Comparison of ENCODE assay signal across 8 cellular contexts in the genomic region with DNA sequence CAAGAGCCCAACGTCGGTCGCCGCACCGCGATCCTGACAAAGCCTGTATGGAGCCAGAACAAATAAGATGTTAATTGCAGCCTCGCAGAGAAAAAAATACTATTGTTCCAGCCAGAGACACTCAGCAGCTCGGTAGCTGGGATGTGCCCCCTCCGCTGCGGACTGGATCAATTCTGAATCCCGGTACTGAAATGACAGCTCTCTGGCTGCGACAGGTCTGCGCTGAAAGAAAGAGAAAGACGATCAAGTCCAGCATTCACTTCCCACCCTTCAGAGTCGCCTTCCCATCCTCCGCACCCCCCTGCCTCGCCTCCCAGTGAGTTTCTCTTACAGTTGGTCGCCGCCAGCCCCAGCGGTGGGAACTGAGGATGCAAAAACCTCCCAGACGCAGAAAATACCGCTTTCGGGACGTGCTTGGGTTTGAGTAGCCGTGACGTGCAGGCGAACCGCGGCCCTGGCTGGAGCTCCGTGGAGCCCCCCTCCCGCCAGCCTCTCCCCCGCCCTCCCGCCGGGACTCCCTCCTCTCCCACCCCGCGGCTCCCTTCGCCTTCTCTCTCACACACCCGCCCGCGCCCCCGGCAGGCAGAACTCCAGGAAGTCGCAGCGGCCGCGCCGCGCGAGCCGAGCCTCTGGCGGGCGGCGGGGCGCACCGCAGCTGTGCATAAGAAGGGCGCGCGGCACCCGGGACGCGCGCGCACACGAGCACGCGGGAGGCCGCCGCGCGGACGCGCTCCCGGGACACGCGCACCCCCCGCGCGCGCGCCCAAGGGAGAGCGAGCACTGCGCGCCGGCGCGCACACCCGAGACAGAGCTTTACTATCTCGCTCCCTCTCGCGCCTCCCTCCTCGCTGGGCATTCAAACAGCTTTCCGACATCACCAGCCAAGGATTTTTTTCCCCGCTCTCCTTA. TPM values are rescaled to one million over a fixed set of nuclear protein-coding genes. Genes with fewer than 3 reads are reported as not detected.
DNase-seq lines count a peak whose midpoint lies in the region; ATAC-seq, FAIRE-seq and TF ChIP-seq lines count a peak whose summit lies in the region.

ADGRB3 (plus strand) TSS at position 780 of the 909 bp plus-strand sequence. CDS start 3,394 bp downstream, outside the sequence.

- in situ Hi-C loops in HAP-1 (cut with MboI; ENCODE audit: low sequenced_read_pairs) (loop anchor here (25.0 kb wide), 1 partner anchor 328 kb away; no protein-coding TSS in a partner anchor), astrocyte of the spinal cord (cut with HindIII; ENCODE audit: low sequenced_read_pairs) (no loop called here)

- no peaks in the 10 kb centered on the region for H3K9me2 ChIP-seq in MM.1S (replicated peaks; ENCODE audit: insufficient read depth, low read length)

- DNase-seq in GM10266 (ENCODE audit: extremely low spot score) (peak; percentile 66), HAP-1 (ENCODE audit: low spot score in 2 of 2) (peak; percentile 88 to 93), MM.1S (peak; percentile 90), SHP77 (lab: John Stamatoyannopoulos, UW) (peak; percentile 82 to 94), astrocyte of the spinal cord (ENCODE audit: low read depth, low spot score) (peak; percentile 79), right atrium auricular region (ENCODE audit: low spot score) (peak; percentile 76), pancreas (peak; percentile 38 to 81 (median 62)), NAMALWA (ENCODE audit: low spot score) (no peak)

- peak within 1 kb of the TSS; percentile 78 for H3K4me2 ChIP-seq in MM.1S (ENCODE audit: low read depth, low read length)

- FAIRE-seq in pancreas (lab: Jason Lieb, UNC), result no peak

- 1% methylated on average over 49 to 92 of the region's 92 CpGs for WGBS in pancreas, 2 donors

- H3K9ac ChIP-seq in MM.1S (ENCODE audit: low read length), result peak within 1 kb of the TSS; percentile 65

- H3K27ac ChIP-seq in MM.1S (ENCODE audit: low read length) (peak within 1 kb of the TSS; percentile 33; the same call in 1 of the 2 replicates), right atrium auricular region (peak within 1 kb of the TSS; percentile 75 to 81), pancreas (no peak within 1 kb of the TSS)

- TF ChIP-seq CTCF in GM10266 (IDR thresholded peaks at IDR 0.05; ENCODE audit: control insufficient read depth, insufficient read depth, low read depth, missing control alignments), result no peak
- TF ChIP-seq CTCF in MM.1S (IDR thresholded peaks at IDR 0.05; ENCODE audit: low read length), result no peak
- no peak for TF ChIP-seq CTCF in astrocyte of the spinal cord (IDR thresholded peaks at IDR 0.05; ENCODE audit: low read depth, low read length)
- TF ChIP-seq CTCF in right atrium auricular region (IDR thresholded peaks at IDR 0.05), result peak in 1 of 2 donors; percentile 35
- no peak for TF ChIP-seq CTCF in pancreas (IDR thresholded peaks at IDR 0.05)

- H3F3A ChIP-seq in MM.1S (ENCODE audit: insufficient read depth, low read length), result peaks cover 6% of the 10 kb centered on the region; the same call in 1 of the 2 replicates

- no peaks in the 10 kb centered on the region for H3K27me3 ChIP-seq in HAP-1 (ENCODE audit: low read depth)
- H3K27me3 ChIP-seq in MM.1S (replicated peaks; ENCODE audit: insufficient read depth, low read length), result no peaks in the 10 kb centered on the region
- no peaks in the 10 kb centered on the region for H3K27me3 ChIP-seq in right atrium auricular region
- peaks cover 0 to 37% (median 8%) of the 10 kb centered on the region in 4 donors for H3K27me3 ChIP-seq in pancreas

- no peaks in the 10 kb centered on the region for H4K20me1 ChIP-seq in MM.1S (ENCODE audit: insufficient read depth, low read length)

- H3K4me1 ChIP-seq in HAP-1, result peaks cover 22% of the 10 kb centered on the region
- peaks cover 3% of the 10 kb centered on the region; the same call in 1 of the 2 replicates for H3K4me1 ChIP-seq in MM.1S (ENCODE audit: low read length)
- H3K4me1 ChIP-seq in right atrium auricular region, result peaks cover 0 to 8% of the 10 kb centered on the region in 2 donors
- H3K4me1 ChIP-seq in pancreas, result peaks cover 0 to 4% (median 4%) of the 10 kb centered on the region in 3 donors

- H2AFZ ChIP-seq in MM.1S (ENCODE audit: low read length), result peak within 1 kb of the TSS; percentile 97

- no peaks in the 10 kb centered on the region for H3K9me3 ChIP-seq in HAP-1
- H3K9me3 ChIP-seq in MM.1S (replicated peaks; ENCODE audit: insufficient read depth, low read length), result no peaks in the 10 kb centered on the region
- no peaks in the 10 kb centered on the region for H3K9me3 ChIP-seq in right atrium auricular region
- H3K9me3 ChIP-seq in pancreas, result no peaks in the 10 kb centered on the region

- peak; percentile 75 to 94 (median 92) for ATAC-seq in pancreas

- H3K36me3 ChIP-seq in HAP-1 (replicated peaks) (no peaks in the 10 kb centered on the region), MM.1S (replicated peaks; ENCODE audit: insufficient read depth, low read length) (no peaks in the 10 kb centered on the region), right atrium auricular region (no peaks in the 10 kb centered on the region), pancreas (no peaks in the 10 kb centered on the region)

- intact Hi-C loops in pancreas (cut with DNase I), result no loop called here

- peak within 1 kb of the TSS; percentile 74 for H3K4me3 ChIP-seq in HAP-1
- H3K4me3 ChIP-seq in MM.1S (ENCODE audit: low read length), result peak within 1 kb of the TSS; percentile 88
- H3K4me3 ChIP-seq in astrocyte of the spinal cord (ENCODE audit: low read depth, low read length), result peak within 1 kb of the TSS; percentile 70
- peak within 1 kb of the TSS; percentile 59 to 60 for H3K4me3 ChIP-seq in right atrium auricular region
- H3K4me3 ChIP-seq in pancreas, result peak within 1 kb of the TSS; percentile 34 to 64 (median 44)

- H3K79me2 ChIP-seq in MM.1S (ENCODE audit: low read length), result no peaks in the 10 kb centered on the region

RNA-seq across cellular contexts. Expression of gene ADGRB3, which starts in this region (rescaled TPM):
- total RNA-seq in right atrium auricular region (1 to 10 TPM; 1.3 to 2.4 TPM), pancreas (under 1 TPM; 0.08 to 0.34 (median 0.22) TPM)
- polyA plus RNA-seq in pancreas, result under 1 TPM; 0.04 to 0.26 TPM

Comparison
In these comparisons a context has a peak if more than half of its experiments do, and no peak if none do; other contexts are left out.
1. Peak in DNase-seq, ATAC-seq and H3K4me3 ChIP-seq in pancreas; RNA of the gene not detected or under 1 TPM.
2. H3K27ac ChIP-seq: peak in MM.1S (single experiment) and right atrium auricular region (2 of 2); none in pancreas (0 of 4).
3. Peak in every context shown above with its lines, with median percentiles within 50 percentile points of each other: H3K4me3 ChIP-seq.